In the genomic region with DNA sequence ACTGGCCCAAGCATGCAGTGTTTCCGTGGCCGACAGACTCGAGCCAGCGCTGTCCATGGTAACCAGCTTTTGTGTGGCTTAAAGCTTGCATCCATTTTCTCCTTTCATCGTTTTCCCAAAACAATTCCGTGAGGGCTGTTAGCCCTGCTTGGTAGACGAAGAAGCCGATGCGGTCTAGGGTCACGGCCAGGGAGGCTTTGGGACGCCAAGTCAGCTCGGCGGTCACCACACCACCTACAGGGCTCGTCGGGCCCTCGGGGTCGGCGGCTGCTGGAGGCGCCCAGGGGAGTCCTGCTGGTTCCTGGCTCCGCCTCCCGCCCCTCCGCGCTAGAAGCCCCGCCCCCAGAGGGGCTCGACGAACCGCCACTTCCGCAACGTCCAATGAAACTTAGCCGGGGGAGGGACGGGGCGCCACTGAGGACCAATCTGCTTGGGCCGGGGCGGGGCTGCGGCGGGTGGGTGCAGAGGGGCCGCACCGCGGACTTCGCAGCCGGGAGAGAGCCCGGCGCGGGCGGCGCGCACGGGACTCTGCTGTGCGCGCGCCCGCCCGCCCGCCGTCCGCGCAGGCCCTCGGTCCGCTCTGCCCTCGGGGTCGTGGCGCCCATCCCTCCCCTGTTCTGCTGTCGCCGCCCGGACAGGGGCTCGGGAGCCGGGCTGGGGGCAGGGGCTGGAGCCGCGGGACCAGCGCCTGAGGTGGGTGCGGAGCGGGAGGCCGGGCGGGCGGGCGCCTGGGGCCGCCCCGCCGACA, we compare ENCODE assay signal across 8 cellular contexts. TPM values are rescaled to one million over a fixed set of nuclear protein-coding genes. Genes with fewer than 3 reads are reported as not detected.
DNase-seq lines count a peak whose midpoint lies in the region; ATAC-seq, FAIRE-seq and TF ChIP-seq lines count a peak whose summit lies in the region.

A gene with protein sequence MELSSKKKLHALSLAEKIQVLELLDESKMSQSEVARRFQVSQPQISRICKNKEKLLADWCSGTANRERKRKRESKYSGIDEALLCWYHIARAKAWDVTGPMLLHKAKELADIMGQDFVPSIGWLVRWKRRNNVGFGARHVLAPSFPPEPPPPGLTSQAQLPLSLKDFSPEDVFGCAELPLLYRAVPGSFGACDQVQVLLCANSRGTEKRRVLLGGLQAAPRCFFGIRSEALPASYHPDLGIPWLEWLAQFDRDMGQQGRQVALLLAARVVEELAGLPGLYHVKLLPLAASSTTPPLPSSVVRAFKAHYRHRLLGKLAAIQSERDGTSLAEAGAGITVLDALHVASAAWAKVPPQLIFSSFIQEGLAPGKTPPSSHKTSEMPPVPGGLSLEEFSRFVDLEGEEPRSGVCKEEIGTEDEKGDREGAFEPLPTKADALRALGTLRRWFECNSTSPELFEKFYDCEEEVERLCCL (plus strand): TSS at position 487 of the 748 bp plus-strand sequence. CDS start 1,058 bp downstream, outside the sequence.

- H3K4me3 Mint-ChIP-seq in central memory CD8-positive, alpha-beta T cell = peak within 1 kb of the TSS; percentile 91

- TF ChIP-seq CTCF in AG09319 (IDR thresholded peaks at IDR 0.05; ENCODE audit: low read depth, low read length) (no peak), kidney (IDR thresholded peaks at IDR 0.05; ENCODE audit: borderline replicate concordance, extremely low read depth, insufficient read depth) (no peak)

- H3K4me1 Mint-ChIP-seq in central memory CD8-positive, alpha-beta T cell = peaks cover 21% of the 10 kb centered on the region

- H3K9me3 ChIP-seq in kidney (ENCODE audit: control insufficient read depth in 1 of 2, low read length in 2 of 2) = no peaks in the 10 kb centered on the region

- DNase-seq in AG09319 (ENCODE audit: extremely low read depth, low read depth) (peak; percentile 81), NCI-H345 treated with DMSO at 0.1 percent for 48 hours (lab: John Stamatoyannopoulos, UW; ENCODE audit: unreplicated experiment) (peak; percentile 94), kidney (peak; percentile 99)
- peak; percentile 95 for DNase-seq in activated CD4-positive, CD25-positive, alpha-beta regulatory T cell treated with anti-CD3 and anti-CD28 coated beads, Interleukin-2, amount 50 U/mL, for 16 hours (ENCODE audit: low read depth, low spot score)
- DNase-seq in central memory CD8-positive, alpha-beta T cell (ENCODE audit: low spot score in 2 of 2) = peak; percentile 92 to 93
- DNase-seq in stimulated activated CD4-positive, alpha-beta T cell treated with anti-CD3 and anti-CD28 coated beads, Interleukin-12 subunit alpha, Interleukin-12 subunit beta, amount 100 ng/mL, for 48 hours (ENCODE audit: low read depth in 2 of 3, low spot score in 1 of 3) = peak; percentile 91 to 97 (median 96)

- peak within 1 kb of the TSS; percentile 88 for H3K27ac Mint-ChIP-seq in central memory CD8-positive, alpha-beta T cell (ENCODE audit: low read depth)

- intact Hi-C loops in kidney (cut with DNase I) = no loop called here

- H3K36me3 Mint-ChIP-seq in central memory CD8-positive, alpha-beta T cell (ENCODE audit: insufficient read depth) = peaks cover 25% of the 10 kb centered on the region

- no peaks in the 10 kb centered on the region for H3K9me3 Mint-ChIP-seq in central memory CD8-positive, alpha-beta T cell

- peaks cover 17 to 21% of the 10 kb centered on the region in 2 donors for H3K36me3 ChIP-seq in kidney (ENCODE audit: control insufficient read depth in 1 of 2, insufficient read depth in 2 of 2, low read length in 2 of 2)

- peak within 1 kb of the TSS in 1 of 2 donors; percentile 26 for H3K27ac ChIP-seq in kidney (ENCODE audit: low read depth in 2 of 2, low read length in 2 of 2)

- no peak for FAIRE-seq in kidney (lab: Jason Lieb, UNC)

- H3K4me3 ChIP-seq in kidney (ENCODE audit: low read length in 2 of 2) = peak within 1 kb of the TSS; percentile 59 to 82

- ATAC-seq in GM19035 (IDR thresholded peaks at IDR 0.05; ENCODE audit: unreplicated experiment) (peak; percentile 86), HG03280 (IDR thresholded peaks at IDR 0.05; ENCODE audit: unreplicated experiment) (peak; percentile 91)
- peak; percentile 98 for ATAC-seq in central memory CD8-positive, alpha-beta T cell (replicated peaks; ENCODE audit: extremely low read depth, poor library complexity, severe bottlenecking)

- peaks cover 12 to 19% of the 10 kb centered on the region in 2 donors for H3K4me1 ChIP-seq in kidney (ENCODE audit: control insufficient read depth in 1 of 2, insufficient read depth in 1 of 2, low read depth in 1 of 2, low read length in 2 of 2)

- no peaks in the 10 kb centered on the region for H3K27me3 Mint-ChIP-seq in central memory CD8-positive, alpha-beta T cell

- peak within 1 kb of the TSS in 1 of 2 donors; percentile 69 for H3K9ac ChIP-seq in kidney (ENCODE audit: low read length in 2 of 2)

RNA-seq across cellular contexts. Expression of the gene that starts here (rescaled TPM):
- 0.19 TPM for total RNA-seq in kidney
- 0.95 TPM for polyA plus RNA-seq in kidney (ENCODE audit: insufficient read depth, low read depth, low replicate concordance)

Comparison
In these comparisons a context has a peak if more than half of its experiments do, and no peak if none do; other contexts are left out.
1. Peak in DNase-seq and H3K4me3 ChIP-seq in kidney; RNA of the gene not detected or under 1 TPM.